ENCODE assay signal across 8 cellular contexts in genomic region chr12:67068204-67068731, GRCh38.
A peak's percentile ranks its signal among the peaks of the same experiment; 100 is the strongest.
DNase-seq lines count a peak whose midpoint lies in the region; ATAC-seq and TF ChIP-seq lines count a peak whose summit lies in the region.

No MANE protein-coding gene starts in this region.

- no peak overlapping the region for H4K91ac ChIP-seq in neuronal stem cell (ENCODE audit: low read depth, low read length, poor library complexity)

- peak overlapping the region; percentile 46 for H3K9ac ChIP-seq in neuronal stem cell (ENCODE audit: low read depth, low read length, poor library complexity)

- H3K4me3 ChIP-seq in epithelial cell of esophagus (ENCODE audit: low read length) (peak overlapping the region; percentile 59), neuronal stem cell (ENCODE audit: low read length in 2 of 2) (peak overlapping the region; percentile 49 to 99)

- no CpG with 5 or more reads among the region's 20 CpGs for WGBS in neuronal stem cell (ENCODE audit: extremely low coverage in 2 of 2, insufficient read length in 2 of 2, insufficient replicate concordance in 1 of 2), 2 donors

- ATAC-seq in SK-N-SH treated with all-trans-retinoic acid at 6 μM for 48 hours (peak; percentile 13; the same call in 1 of the 3 replicates), GM19023 (IDR thresholded peaks at IDR 0.05; ENCODE audit: unreplicated experiment) (no peak)

- peak overlapping the region; percentile 60 for H3K4me2 ChIP-seq in neuronal stem cell (ENCODE audit: insufficient read depth, low read length, poor library complexity, severe bottlenecking)

- no peaks in the 10 kb centered on the region for H3K36me3 ChIP-seq in neuronal stem cell (replicated peaks in 1 of 2; ENCODE audit: control insufficient read depth in 2 of 2, insufficient read depth in 2 of 2, low read length in 2 of 2)

- peak overlapping the region; percentile 26 for H3K27ac ChIP-seq in neuronal stem cell (replicated peaks; ENCODE audit: low read length)

- DNase-seq in NCI-H524 (lab: John Stamatoyannopoulos, UW) (peak; percentile 14 to 53), NCI-H524 treated with DMSO at 0.1 percent for 48 hours (lab: John Stamatoyannopoulos, UW) (no peak), epithelial cell of esophagus (ENCODE audit: low read depth) (peak; percentile 23), neuronal stem cell (ENCODE audit: low spot score) (peak; percentile 42), A172 (ENCODE audit: low spot score) (no peak), cerebellar cortex (ENCODE audit: low spot score) (no peak)

- H3K14ac ChIP-seq in neuronal stem cell (ENCODE audit: low read length) = no peak overlapping the region

- peaks cover 0 to 14% (median 0%) of the 10 kb centered on the region in 3 experiments for H3K27me3 ChIP-seq in neuronal stem cell (ENCODE audit: control insufficient read depth in 3 of 3, insufficient read depth in 3 of 3, low read depth in 1 of 3, low read length in 3 of 3)

- H3K4me1 ChIP-seq in neuronal stem cell (ENCODE audit: control insufficient read depth in 2 of 2, insufficient read depth in 1 of 2, low read depth in 1 of 2, low read length in 2 of 2) = peaks cover 3 to 15% of the 10 kb centered on the region in 2 donors

- H3K9me3 ChIP-seq in neuronal stem cell (replicated peaks in 1 of 2; ENCODE audit: control insufficient read depth in 2 of 2, insufficient read depth in 1 of 2, low read depth in 1 of 2, low read length in 2 of 2) = no peaks in the 10 kb centered on the region

- peak overlapping the region; percentile 92 for H2AFZ ChIP-seq in neuronal stem cell (ENCODE audit: low read length)

- no peak overlapping the region for H4K8ac ChIP-seq in neuronal stem cell (ENCODE audit: low read depth, low read length)

- no peak overlapping the region for H2BK15ac ChIP-seq in neuronal stem cell (ENCODE audit: low read length)

- no peak overlapping the region for H2BK120ac ChIP-seq in neuronal stem cell (ENCODE audit: low read depth, low read length)

- H3K18ac ChIP-seq in neuronal stem cell (ENCODE audit: low read length) = peak overlapping the region; percentile 92

- no peaks in the 10 kb centered on the region for H3K79me1 ChIP-seq in neuronal stem cell (ENCODE audit: low read depth, low read length)

- H3K23ac ChIP-seq in neuronal stem cell (ENCODE audit: low read depth, low read length, poor library complexity) = no peak overlapping the region

- no peak overlapping the region for H2BK12ac ChIP-seq in neuronal stem cell (ENCODE audit: low read length)

- no peak overlapping the region for H2AK5ac ChIP-seq in neuronal stem cell (ENCODE audit: low read depth, low read length)

- no peak overlapping the region for H3K4ac ChIP-seq in neuronal stem cell (ENCODE audit: low read length)

- H2BK5ac ChIP-seq in neuronal stem cell (ENCODE audit: low read length) = no peak overlapping the region

- TF ChIP-seq CTCF in epithelial cell of esophagus (IDR thresholded peaks at IDR 0.05; ENCODE audit: insufficient read depth, low read depth, low read length, missing control alignments) = peak; percentile 5

TF ChIP-seq in SK-N-SH treated with all-trans-retinoic acid at 6 μM for 48 hours, 23 proteins besides CTCF, POLR2A, EP300 and RAD21:
- TF ChIP-seq ZNF565 (CRISPR knock-in tag; conservative IDR thresholded peaks at IDR 0.05; ENCODE audit: low read depth) = no peak
- TF ChIP-seq POU6F1 (CRISPR knock-in tag; IDR thresholded peaks at IDR 0.05; ENCODE audit: borderline replicate concordance, low read depth) = no peak
- TF ChIP-seq ZC3H10 (CRISPR knock-in tag; IDR thresholded peaks at IDR 0.05) = no peak
- TF ChIP-seq TCF4 (CRISPR knock-in tag; IDR thresholded peaks at IDR 0.05; ENCODE audit: borderline replicate concordance) = no peak
- TF ChIP-seq ARNTL (CRISPR knock-in tag; IDR thresholded peaks at IDR 0.05; ENCODE audit: borderline replicate concordance, low read depth) = no peak
- no peak for TF ChIP-seq PATZ1 (CRISPR knock-in tag; IDR thresholded peaks at IDR 0.05; ENCODE audit: borderline replicate concordance)
- no peak for TF ChIP-seq ZNF8 (CRISPR knock-in tag; IDR thresholded peaks at IDR 0.05)
- TF ChIP-seq ESRRG (CRISPR knock-in tag; IDR thresholded peaks at IDR 0.05) = no peak
- no peak for TF ChIP-seq TSHZ2 (CRISPR knock-in tag; IDR thresholded peaks at IDR 0.05)

Comparison
In these comparisons a context has a peak if more than half of its experiments do, and no peak if none do; other contexts are left out.
1. DNase-seq: peak in NCI-H524 (2 of 2), epithelial cell of esophagus (single experiment) and neuronal stem cell (single experiment); none in NCI-H524 treated with DMSO at 0.1 percent for 48 hours (single experiment), A172 (single experiment) and cerebellar cortex (single experiment).